28 cellular contexts compared by ENCODE assay signal in genomic region chrX:105098812-105099211, GRCh38.
"Had no signal": no experiment of that assay in that cellular context is flagged by ENCODE, and none has a peak within 500 bp of the region (broad histone marks: within the 10 kb centered on the region; RNA-seq: fewer than 3 reads in every experiment).

No MANE protein-coding gene starts in this region.

- ATAC-seq: activated T-helper 17 cell treated with anti-CD3 and anti-CD28 coated beads, Interleukin-2, amount 50 U/mL, for 72 hours; body of pancreas; Panc1; T-cell had no signal

- H3K36me3 ChIP-seq: cardiac muscle cell had no signal

- H3K4me3 ChIP-seq: body of pancreas, cardiac muscle cell had no signal

- DNase-seq: activated CD4-positive, alpha-beta memory T cell treated with anti-CD3 and anti-CD28 coated beads, Interleukin-2, amount 10 ng/mL, durations not matched to agents 7 days and 5 days; activated CD4-positive, alpha-beta T cell treated with anti-CD3 and anti-CD28 coated beads, Interleukin-2, amount 50 U/mL, for 1 hour; activated CD4-positive, CD25-positive, alpha-beta regulatory T cell; activated gamma-delta T cell; activated naive CD4-positive, alpha-beta T cell treated with anti-CD3 and anti-CD28 coated beads, Interleukin-2, amount 10 ng/mL, durations not matched to agents 7 days and 5 days; activated naive CD8-positive, alpha-beta T cell treated with anti-CD3 and anti-CD28 coated beads for 36 hours; activated T-cell treated with anti-CD3 and anti-CD28 coated beads for 4 hours; activated T-cell treated with anti-CD3 and anti-CD28 coated beads, Interleukin-2, amount 50 U/mL, for 48 hours; anterior cingulate cortex; body of pancreas; MM.1S; NCI-H1105; NCI-H1436; NCI-H1694 treated with DMSO at 0.1 percent for 48 hours; NCI-H2029 treated with DMSO at 0.1 percent for 48 hours; NCI-H345; NCI-H510A; NCI-H526 treated with DMSO at 0.1 percent for 48 hours; NCI-H82; RPMI8226; SHP77; T-cell; T-helper 2 cell; T1000 had no signal

- H3K27me3 ChIP-seq: body of pancreas had no signal

- H3K9me3 ChIP-seq: body of pancreas had no signal

- H3K4me1 ChIP-seq: body of pancreas had no signal

- H3K27ac ChIP-seq: body of pancreas, cardiac muscle cell, VCaP had no signal
